Comparison of ENCODE assay signal across 17 cellular contexts in genomic region chr2:6879011-6879410, GRCh38. TPM values are rescaled to one million over a fixed set of nuclear protein-coding genes. Genes with fewer than 3 reads are reported as not detected.
DNase-seq lines count a peak whose midpoint lies in the region; ATAC-seq lines count a peak whose summit lies in the region.
"Had no signal": no experiment of that assay in that cellular context is flagged by ENCODE, and none has a peak within 500 bp of the region (broad histone marks: within the 10 kb centered on the region; RNA-seq: fewer than 3 reads in every experiment).

No MANE protein-coding gene starts in this region.

- H3K4me1 ChIP-seq in adipocyte (ENCODE audit: control insufficient read depth, insufficient read depth, low read length) (peaks cover 17% of the 10 kb centered on the region), trophoblast cell (ENCODE audit: control insufficient read depth in 1 of 2, insufficient read depth in 2 of 2, low read length in 2 of 2) (no peaks in the 10 kb centered on the region)

- H4K8ac ChIP-seq in trophoblast cell (ENCODE audit: low read depth, low read length): no peak overlapping the region

- H2BK120ac ChIP-seq in trophoblast cell (ENCODE audit: insufficient read depth, low read length, poor library complexity): no peak overlapping the region

- ATAC-seq in activated T-cell treated with anti-CD3 and anti-CD28 coated beads, Interleukin-2, amount 50 U/mL, for 4 hours: no peak
- ATAC-seq in HG03571 (IDR thresholded peaks at IDR 0.05; ENCODE audit: unreplicated experiment) (no peak), HG03280 (IDR thresholded peaks at IDR 0.05; ENCODE audit: unreplicated experiment) (no peak)
- ATAC-seq: stimulated activated naive B cell treated with anti-CD40 and anti-IgM and Interleukin-4, amounts not matched to agents 10 μg/mL and 1 μg/mL and 100 μg/mL, for 72 hours had no signal

- no peaks in the 10 kb centered on the region for H3K36me3 ChIP-seq in adipocyte (ENCODE audit: control insufficient read depth, insufficient read depth, low read length, severe bottlenecking)
- H3K36me3 ChIP-seq in trophoblast cell (ENCODE audit: control insufficient read depth in 1 of 2, insufficient read depth in 2 of 2, low read length in 2 of 2): no peaks in the 10 kb centered on the region
- H3K36me3 ChIP-seq: MG63, right atrium auricular region, WERI-Rb-1 had no signal

- H3K9ac ChIP-seq in adipocyte (ENCODE audit: low read length) (no peak overlapping the region), trophoblast cell (ENCODE audit: low read length) (peak overlapping the region; percentile 64)

- H3K36me3 Mint-ChIP-seq in activated T-cell treated with anti-CD3 and anti-CD28 coated beads, Interleukin-2, amount 50 U/mL, for 4 hours (ENCODE audit: insufficient read depth): peaks cover 14% of the 10 kb centered on the region

- no peak overlapping the region for H2BK5ac ChIP-seq in trophoblast cell (ENCODE audit: low read depth, low read length, poor library complexity)

- H3K9me3 ChIP-seq in adipocyte (ENCODE audit: control insufficient read depth, low read length) (no peaks in the 10 kb centered on the region), trophoblast cell (ENCODE audit: insufficient read depth, low read depth, low read length) (peaks cover 8% of the 10 kb centered on the region)
- H3K9me3 ChIP-seq: right atrium auricular region had no signal

- H3K9me3 Mint-ChIP-seq in activated T-cell treated with anti-CD3 and anti-CD28 coated beads, Interleukin-2, amount 50 U/mL, for 4 hours: peaks cover 2% of the 10 kb centered on the region

- no peak overlapping the region for H3K4me2 ChIP-seq in trophoblast cell (ENCODE audit: low read length)

- WGBS in trophoblast cell (ENCODE audit: extremely low coverage, insufficient coverage, insufficient read length): no CpG with 5 or more reads among the region's 2 CpGs

- H3K23ac ChIP-seq in trophoblast cell (ENCODE audit: low read length): no peak overlapping the region

- H4K91ac ChIP-seq in trophoblast cell (ENCODE audit: low read depth, low read length): no peak overlapping the region

- no peak overlapping the region for H2BK12ac ChIP-seq in trophoblast cell (ENCODE audit: low read length)

- H3K4me3 Mint-ChIP-seq in activated T-cell treated with anti-CD3 and anti-CD28 coated beads, Interleukin-2, amount 50 U/mL, for 4 hours: peak overlapping the region; percentile 81
- H3K4me3 Mint-ChIP-seq: endodermal cell; stimulated activated naive B cell treated with anti-CD40 and anti-IgM and Interleukin-4, amounts not matched to agents 10 μg/mL and 1 μg/mL and 100 μg/mL, for 72 hours had no signal

- H3K4me1 Mint-ChIP-seq in activated T-cell treated with anti-CD3 and anti-CD28 coated beads, Interleukin-2, amount 50 U/mL, for 4 hours (ENCODE audit: low read depth): peaks cover 60% of the 10 kb centered on the region
- H3K4me1 Mint-ChIP-seq: endodermal cell had no signal

- no peak overlapping the region for H4K12ac ChIP-seq in trophoblast cell (ENCODE audit: low read depth, low read length)

- H2AFZ ChIP-seq in trophoblast cell (ENCODE audit: insufficient read depth, low read length, poor library complexity): no peak overlapping the region

- no peaks in the 10 kb centered on the region for H3K27me3 Mint-ChIP-seq in activated T-cell treated with anti-CD3 and anti-CD28 coated beads, Interleukin-2, amount 50 U/mL, for 4 hours (ENCODE audit: low read depth)

- H3K27ac ChIP-seq in trophoblast cell (ENCODE audit: low read depth, low read length): no peak overlapping the region
- H3K27ac ChIP-seq: WERI-Rb-1 had no signal

- H3K79me2 ChIP-seq in trophoblast cell (ENCODE audit: control insufficient read depth, insufficient read depth, low read length, poor library complexity): no peaks in the 10 kb centered on the region

- H3K4ac ChIP-seq in trophoblast cell (ENCODE audit: low read depth, low read length): no peak overlapping the region

- H3K79me1 ChIP-seq in trophoblast cell (ENCODE audit: low read length): no peaks in the 10 kb centered on the region

- DNase-seq in activated T-cell treated with anti-CD3 and anti-CD28 coated beads, Interleukin-2, amount 50 U/mL, for 4 hours: no peak
- DNase-seq in activated T-cell treated with anti-CD3 and anti-CD28 coated beads for 4 hours (no peak), EL (peak; percentile 29), adipocyte (ENCODE audit: low read depth) (peak; percentile 53), trophoblast cell (peak in 1 of 2 donors; percentile 45), DMS 273 treated with DMSO at 0.1 percent for 48 hours (lab: John Stamatoyannopoulos, UW) (no peak)
- DNase-seq: amygdala; cerebellar nuclear complex; endodermal cell; MG63; NCI-H2227 treated with DMSO at 0.1 percent for 48 hours; stimulated activated CD4-positive, alpha-beta T cell treated with anti-CD3 and anti-CD28 coated beads, Interleukin-15, amount 100 ng/mL, for 24 hours; stimulated activated naive B cell treated with anti-CD40 and anti-IgM and Interleukin-4, amounts not matched to agents 10 μg/mL and 1 μg/mL and 100 μg/mL, for 72 hours; WERI-Rb-1 had no signal

- H3K4me3 ChIP-seq in adipocyte (ENCODE audit: low read length) (no peak overlapping the region), trophoblast cell (ENCODE audit: low read depth, low read length) (no peak overlapping the region)
- H3K4me3 ChIP-seq: MG63 had no signal

- no peak overlapping the region for H3K14ac ChIP-seq in trophoblast cell (ENCODE audit: low read length)

- no peak overlapping the region for H2AK5ac ChIP-seq in trophoblast cell (ENCODE audit: low read length)

- H3K18ac ChIP-seq in trophoblast cell (ENCODE audit: low read length): no peak overlapping the region

- H3K27me3 ChIP-seq in adipocyte (replicated peaks; ENCODE audit: control insufficient read depth, insufficient read depth, low read length): peaks cover 4% of the 10 kb centered on the region
- H3K27me3 ChIP-seq in trophoblast cell (ENCODE audit: insufficient read depth, low read length): no peaks in the 10 kb centered on the region
- H3K27me3 ChIP-seq: MG63, right atrium auricular region had no signal

RNA-seq across cellular contexts. Expression of gene RSAD2, which starts 1.4 kb away (rescaled TPM):
- total RNA-seq in activated T-cell treated with anti-CD3 and anti-CD28 coated beads, Interleukin-2, amount 50 U/mL, for 4 hours: 1 to 10 TPM; 2.8 to 4.3 (median 3.3) TPM
- polyA plus RNA-seq in trophoblast cell (2013): 0.51 and 0.55 TPM in 2 replicates

RNA-seq across cellular contexts. Expression of gene CMPK2, which starts 13.3 kb away (rescaled TPM):
- 1 to 10 TPM; 2.5 to 4.2 (median 3.2) TPM for total RNA-seq in activated T-cell treated with anti-CD3 and anti-CD28 coated beads, Interleukin-2, amount 50 U/mL, for 4 hours
- polyA plus RNA-seq in trophoblast cell (2013): 2.1 and 2.2 TPM in 2 replicates

RNA-seq across cellular contexts. Expression of gene RNF144A, which starts 38.2 kb away (rescaled TPM):
- total RNA-seq in activated T-cell treated with anti-CD3 and anti-CD28 coated beads, Interleukin-2, amount 50 U/mL, for 4 hours: 10 to 100 TPM; 13.7 to 25.6 (median 18.9) TPM
- polyA plus RNA-seq in trophoblast cell (2013): 9.2 and 9.3 TPM in 2 replicates

Comparison
In these comparisons a context has a peak if more than half of its experiments do, and no peak if none do; other contexts are left out.
1. DNase-seq: peak in EL (single experiment) and adipocyte (single experiment); none in activated T-cell treated with anti-CD3 and anti-CD28 coated beads, Interleukin-2, amount 50 U/mL, for 4 hours (single experiment), activated T-cell treated with anti-CD3 and anti-CD28 coated beads for 4 hours (single experiment) and DMS 273 treated with DMSO at 0.1 percent for 48 hours (single experiment).